Comparison of ENCODE assay signal across 8 cellular contexts in genomic region chr21:26715878-26716506, GRCh38.
DNase-seq lines count a peak whose midpoint lies in the region; ATAC-seq and TF ChIP-seq lines count a peak whose summit lies in the region.

No MANE protein-coding gene starts in this region.

- H3K4ac ChIP-seq in mesenchymal stem cell (ENCODE audit: low read depth in 1 of 2, low read length in 2 of 2), result no peak overlapping the region

- H3K9me3 ChIP-seq in mesenchymal stem cell (ENCODE audit: control insufficient read depth, low read length) (no peaks in the 10 kb centered on the region), upper lobe of right lung (no peaks in the 10 kb centered on the region)

- no peak overlapping the region for H2BK15ac ChIP-seq in mesenchymal stem cell (ENCODE audit: low read depth, poor library complexity, severe bottlenecking)

- H2BK120ac ChIP-seq in mesenchymal stem cell (ENCODE audit: low read depth, low read length), result no peak overlapping the region

- peak; percentile 45 to 80 for DNase-seq in NCI-H524 (lab: John Stamatoyannopoulos, UW)
- DNase-seq in NCI-H524 treated with DMSO at 0.1 percent for 48 hours (lab: John Stamatoyannopoulos, UW), result no peak
- peak; percentile 2 for DNase-seq in SHP77 treated with DMSO at 0.1 percent for 48 hours (lab: John Stamatoyannopoulos, UW)
- peak; percentile 74 for DNase-seq in endothelial cell (ENCODE audit: low spot score)
- DNase-seq in mesenchymal stem cell, result peak; percentile 66
- no peak for DNase-seq in upper lobe of right lung

- no peaks in the 10 kb centered on the region for H3K36me3 Mint-ChIP-seq in endothelial cell (ENCODE audit: low read depth, unreplicated experiment)

- H3K36me3 ChIP-seq in mesenchymal stem cell (ENCODE audit: control insufficient read depth in 1 of 2, insufficient read depth in 2 of 2, low read depth in 1 of 2, low read length in 2 of 2) (no peaks in the 10 kb centered on the region), upper lobe of right lung (no peaks in the 10 kb centered on the region)

- no peak overlapping the region for H3K23ac ChIP-seq in mesenchymal stem cell (ENCODE audit: low read length in 2 of 2)

- ATAC-seq in HG03354 (IDR thresholded peaks at IDR 0.05; ENCODE audit: poor library complexity, severe bottlenecking, unreplicated experiment), result peak; percentile 71
- peak; percentile 92 for ATAC-seq in upper lobe of right lung
- no peak for ATAC-seq in GM21576 (IDR thresholded peaks at IDR 0.05; ENCODE audit: unreplicated experiment)

- TF ChIP-seq CTCF in endothelial cell (IDR thresholded peaks at IDR 0.05; ENCODE audit: unreplicated experiment) (peak; percentile 81), upper lobe of right lung (IDR thresholded peaks at IDR 0.05) (peak; percentile 82)

- H3K4me2 ChIP-seq in mesenchymal stem cell (ENCODE audit: low read length, poor library complexity, severe bottlenecking), result no peak overlapping the region

- H4K91ac ChIP-seq in mesenchymal stem cell (ENCODE audit: low read length), result no peak overlapping the region

- intact Hi-C loops in upper lobe of right lung (cut with DNase I), result no loop called here

- 37% methylated on average over 7 of the region's 7 CpGs for WGBS in mesenchymal stem cell

- no peak overlapping the region for H3K4me3 Mint-ChIP-seq in endothelial cell (ENCODE audit: unreplicated experiment)

- no peak overlapping the region for H3K14ac ChIP-seq in mesenchymal stem cell (ENCODE audit: low read length in 2 of 2)

- H3K27me3 Mint-ChIP-seq in endothelial cell (ENCODE audit: unreplicated experiment), result peaks cover 3% of the 10 kb centered on the region

- no peak overlapping the region for H2AFZ ChIP-seq in mesenchymal stem cell (ENCODE audit: low read depth, low read length)

- H4K8ac ChIP-seq in mesenchymal stem cell (ENCODE audit: low read length), result no peak overlapping the region

- no peak overlapping the region for H3K27ac ChIP-seq in mesenchymal stem cell (ENCODE audit: low read length, poor library complexity, severe bottlenecking)
- no peak overlapping the region for H3K27ac ChIP-seq in upper lobe of right lung

- H2BK12ac ChIP-seq in mesenchymal stem cell (ENCODE audit: low read length in 2 of 2), result no peak overlapping the region

- H3K4me1 ChIP-seq in mesenchymal stem cell (ENCODE audit: control insufficient read depth, insufficient read depth, low read depth, low read length) (no peaks in the 10 kb centered on the region), upper lobe of right lung (no peaks in the 10 kb centered on the region)

- H3K27ac Mint-ChIP-seq in endothelial cell (ENCODE audit: unreplicated experiment), result no peak overlapping the region

- no peaks in the 10 kb centered on the region for H3K4me1 Mint-ChIP-seq in endothelial cell (ENCODE audit: unreplicated experiment)

- no peaks in the 10 kb centered on the region for H3K27me3 ChIP-seq in mesenchymal stem cell (ENCODE audit: control insufficient read depth in 1 of 2, insufficient read depth in 1 of 2, low read length in 2 of 2)
- no peaks in the 10 kb centered on the region for H3K27me3 ChIP-seq in upper lobe of right lung

- H2BK5ac ChIP-seq in mesenchymal stem cell (ENCODE audit: low read depth, low read length, poor library complexity, severe bottlenecking), result no peak overlapping the region

- peak overlapping the region in 1 of 2 experiments; percentile 28 for H3K18ac ChIP-seq in mesenchymal stem cell (ENCODE audit: low read depth in 1 of 2, low read length in 2 of 2)

- H3K9me3 Mint-ChIP-seq in endothelial cell (ENCODE audit: unreplicated experiment), result no peaks in the 10 kb centered on the region

- H3K9ac ChIP-seq in mesenchymal stem cell (ENCODE audit: low read length), result peak overlapping the region; percentile 46

- H3K79me1 ChIP-seq in mesenchymal stem cell (replicated peaks; ENCODE audit: low read length, poor library complexity, severe bottlenecking), result no peaks in the 10 kb centered on the region

- no peak overlapping the region for H2AK5ac ChIP-seq in mesenchymal stem cell (ENCODE audit: low read length, severe bottlenecking)

- H3K4me3 ChIP-seq in mesenchymal stem cell (ENCODE audit: insufficient read depth in 1 of 2, low read depth in 1 of 2, low read length in 2 of 2) (no peak overlapping the region), upper lobe of right lung (no peak overlapping the region)

Comparison
In these comparisons a context has a peak if more than half of its experiments do, and no peak if none do; other contexts are left out.
1. DNase-seq: peak in NCI-H524 (2 of 2), SHP77 treated with DMSO at 0.1 percent for 48 hours (single experiment), endothelial cell (single experiment) and mesenchymal stem cell (single experiment); none in NCI-H524 treated with DMSO at 0.1 percent for 48 hours (single experiment) and upper lobe of right lung (single experiment).